In the genomic region with DNA sequence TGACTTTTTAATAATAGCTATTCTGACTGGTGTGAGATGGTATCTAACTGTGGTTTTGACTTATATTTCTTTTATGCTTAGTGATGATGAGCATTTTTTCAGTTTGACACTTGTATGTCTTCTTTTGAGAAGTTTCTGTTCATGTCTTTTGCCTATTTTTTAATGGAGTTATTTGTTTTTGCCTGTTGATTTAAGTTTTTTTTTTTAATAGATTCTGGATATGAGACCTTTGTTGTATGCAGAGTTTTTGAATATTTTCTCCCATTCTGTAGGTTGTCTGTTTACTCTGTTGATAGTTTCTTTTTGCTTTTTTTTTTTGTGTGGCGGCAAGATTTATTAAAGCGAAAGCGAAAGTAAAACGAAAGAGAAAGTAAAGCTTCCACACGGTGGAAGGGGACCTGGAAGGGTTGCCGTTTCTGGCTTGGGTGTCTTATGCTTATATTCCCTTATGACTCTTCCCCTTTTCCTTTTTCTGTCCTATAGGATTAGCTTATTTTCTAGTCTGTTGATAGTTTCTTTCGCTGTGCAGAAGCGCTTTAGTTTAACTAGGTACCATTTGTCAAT, we compare ENCODE assay signal across 8 cellular contexts.
DNase-seq lines count a peak whose midpoint lies in the region; ATAC-seq and TF ChIP-seq lines count a peak whose summit lies in the region.

No MANE protein-coding gene starts in this region.

- H3K27ac Mint-ChIP-seq in activated CD8-positive, alpha-beta memory T cell treated with anti-CD3 and anti-CD28 coated beads, Interleukin-2, amount 10 ng/mL, durations not matched to agents 7 days and 5 days: peak overlapping the region; percentile 95
- peak overlapping the region; percentile 96 for H3K27ac Mint-ChIP-seq in stimulated activated naive CD8-positive, alpha-beta T cell treated with anti-CD3 and anti-CD28 coated beads, Interleukin-15, amount 100 ng/mL, for 72 hours
- H3K27ac Mint-ChIP-seq in H9: no peak overlapping the region

- no peak overlapping the region for H2BK120ac ChIP-seq in H9 (ENCODE audit: low read depth, low read length, poor library complexity, severe bottlenecking)

- H3K23me2 ChIP-seq in H9 (ENCODE audit: insufficient read length, low read depth, low read length, poor library complexity, severe bottlenecking): no peaks in the 10 kb centered on the region

- no peaks in the 10 kb centered on the region for H4K20me1 ChIP-seq in fibroblast of lung (ENCODE audit: control insufficient read depth, extremely low read depth, insufficient read depth, low read length)
- H4K20me1 ChIP-seq in H9 (ENCODE audit: control insufficient read depth, insufficient read depth, insufficient read length): no peaks in the 10 kb centered on the region

- no peak overlapping the region for H4K91ac ChIP-seq in H9 (ENCODE audit: insufficient read length, low read depth, low read length)

- no peaks in the 10 kb centered on the region for H3K36me3 ChIP-seq in fibroblast of lung (ENCODE audit: control insufficient read depth, insufficient read depth, low read length)

- peak; percentile 69 for ATAC-seq in activated CD8-positive, alpha-beta memory T cell treated with anti-CD3 and anti-CD28 coated beads, Interleukin-2, amount 10 ng/mL, durations not matched to agents 7 days and 5 days
- no peak for ATAC-seq in stimulated activated naive CD8-positive, alpha-beta T cell treated with anti-CD3 and anti-CD28 coated beads, Interleukin-15, amount 100 ng/mL, for 72 hours

- no peak overlapping the region for H3T11ph ChIP-seq in H9 (ENCODE audit: low read length)

- no peak for TF ChIP-seq CTCF in fibroblast of lung (conservative IDR thresholded peaks at IDR 0.05 in 1 of 2, IDR thresholded peaks at IDR 0.05 in 1 of 2; ENCODE audit: low read depth in 1 of 2, low read length in 2 of 2)
- no peak for TF ChIP-seq CTCF in H9 (conservative IDR thresholded peaks at IDR 0.05)

- no peak overlapping the region for H3K27ac ChIP-seq in fibroblast of lung (ENCODE audit: insufficient read depth, low read length)
- no peak overlapping the region for H3K27ac ChIP-seq in H9 (ENCODE audit: insufficient read length, low read depth, low read length)

- no CpG with 5 or more reads among the region's 8 CpGs for WGBS in H9 (ENCODE audit: extremely low coverage, insufficient read length, low lambda C conversion rate)

- H3K4me2 ChIP-seq in fibroblast of lung (ENCODE audit: extremely low read depth, insufficient read depth, low read length): peak overlapping the region; percentile 15
- H3K4me2 ChIP-seq in H9 (ENCODE audit: insufficient read depth, insufficient read length, low read length): no peak overlapping the region

- no peak overlapping the region for H2BK12ac ChIP-seq in H9 (ENCODE audit: insufficient read length, low read depth, low read length)

- in situ Hi-C loops in SK-MEL-5 (cut with HindIII; ENCODE audit: low pct_unique_long_range_greater_than_20kb, low sequenced_read_pairs): no loop called here

- H4K8ac ChIP-seq in H9 (replicated peaks; ENCODE audit: insufficient read length, low read depth, low read length): no peak overlapping the region

- H3K36me3 Mint-ChIP-seq in activated CD8-positive, alpha-beta memory T cell treated with anti-CD3 and anti-CD28 coated beads, Interleukin-2, amount 10 ng/mL, durations not matched to agents 7 days and 5 days: peaks cover 12% of the 10 kb centered on the region
- H3K36me3 Mint-ChIP-seq in H9 (ENCODE audit: insufficient read depth in 1 of 3, low read depth in 3 of 3): no peaks in the 10 kb centered on the region

- no peak overlapping the region for H4K5ac ChIP-seq in H9 (ENCODE audit: insufficient read length, low read depth, low read length)

- H3K4me3 ChIP-seq in fibroblast of lung (replicated peaks in 1 of 4; ENCODE audit: control extremely low read depth in 1 of 4, insufficient read depth in 1 of 4, low read depth in 3 of 4, low read length in 4 of 4): peak overlapping the region in 3 of 4 experiments; percentile 18 to 40 (median 32)

- H3K56ac ChIP-seq in H9 (ENCODE audit: insufficient read length, low read depth, low read length): no peak overlapping the region

- H3K4me1 Mint-ChIP-seq in activated CD8-positive, alpha-beta memory T cell treated with anti-CD3 and anti-CD28 coated beads, Interleukin-2, amount 10 ng/mL, durations not matched to agents 7 days and 5 days: peaks cover 32% of the 10 kb centered on the region
- peaks cover 20% of the 10 kb centered on the region for H3K4me1 Mint-ChIP-seq in stimulated activated naive CD8-positive, alpha-beta T cell treated with anti-CD3 and anti-CD28 coated beads, Interleukin-15, amount 100 ng/mL, for 72 hours
- no peaks in the 10 kb centered on the region; a peak in 1 of 4 replicates for H3K4me1 Mint-ChIP-seq in H9

- H2BK20ac ChIP-seq in H9 (ENCODE audit: low read depth, low read length, poor library complexity, severe bottlenecking): no peak overlapping the region

- peak overlapping the region; percentile 84 for H3K4me3 Mint-ChIP-seq in activated CD8-positive, alpha-beta memory T cell treated with anti-CD3 and anti-CD28 coated beads, Interleukin-2, amount 10 ng/mL, durations not matched to agents 7 days and 5 days
- H3K4me3 Mint-ChIP-seq in stimulated activated naive CD8-positive, alpha-beta T cell treated with anti-CD3 and anti-CD28 coated beads, Interleukin-15, amount 100 ng/mL, for 72 hours: peak overlapping the region; percentile 77 to 87
- no peak overlapping the region for H3K4me3 Mint-ChIP-seq in H9

- H3K79me2 ChIP-seq in fibroblast of lung (ENCODE audit: control insufficient read depth, insufficient read depth, low read length): no peaks in the 10 kb centered on the region
- no peaks in the 10 kb centered on the region for H3K79me2 ChIP-seq in H9 (ENCODE audit: insufficient read depth, low read length)

- H3K23ac ChIP-seq in H9 (ENCODE audit: insufficient read length, low read depth, low read length): no peak overlapping the region

- H3K4me1 ChIP-seq in fibroblast of lung (ENCODE audit: control insufficient read depth, extremely low read depth, insufficient read depth, low read length): no peaks in the 10 kb centered on the region
- no peaks in the 10 kb centered on the region for H3K4me1 ChIP-seq in H9 (ENCODE audit: insufficient read depth, low read length)

- H3K9ac ChIP-seq in fibroblast of lung (ENCODE audit: insufficient read depth, low read length) (no peak overlapping the region), H9 (ENCODE audit: extremely low read depth, insufficient read length, low read length) (no peak overlapping the region)

- no peak for DNase-seq in activated CD8-positive, alpha-beta memory T cell treated with anti-CD3 and anti-CD28 coated beads, Interleukin-2, amount 10 ng/mL, durations not matched to agents 7 days and 5 days
- DNase-seq in activated CD8-positive, alpha-beta memory T cell treated with anti-CD3 and anti-CD28 coated beads for 24 hours: no peak
- DNase-seq in SK-MEL-5 (ENCODE audit: low read depth, low spot score): peak; percentile 17
- DNase-seq in fibroblast of lung (ENCODE audit: low read depth in 2 of 2): peak in 1 of 2 donors; percentile 30
- no peak for DNase-seq in stimulated activated naive CD8-positive, alpha-beta T cell treated with anti-CD3 and anti-CD28 coated beads, Interleukin-15, amount 100 ng/mL, for 72 hours
- no peak for DNase-seq in NCI-H1417 (lab: John Stamatoyannopoulos, UW)
- no peak for DNase-seq in H9
- DNase-seq in NCI-H1105 (lab: John Stamatoyannopoulos, UW): no peak

- no peak overlapping the region for H3K4ac ChIP-seq in H9 (ENCODE audit: low read depth, low read length)

- no peak overlapping the region for H3K18ac ChIP-seq in H9 (ENCODE audit: insufficient read length, low read depth, low read length)

- H3K27me3 ChIP-seq in fibroblast of lung (ENCODE audit: control insufficient read depth, insufficient read depth, low read length): no peaks in the 10 kb centered on the region
- no peaks in the 10 kb centered on the region for H3K27me3 ChIP-seq in H9 (ENCODE audit: insufficient read depth, low read length)

- H3K27me3 Mint-ChIP-seq in activated CD8-positive, alpha-beta memory T cell treated with anti-CD3 and anti-CD28 coated beads, Interleukin-2, amount 10 ng/mL, durations not matched to agents 7 days and 5 days: no peaks in the 10 kb centered on the region
- H3K27me3 Mint-ChIP-seq in stimulated activated naive CD8-positive, alpha-beta T cell treated with anti-CD3 and anti-CD28 coated beads, Interleukin-15, amount 100 ng/mL, for 72 hours: no peaks in the 10 kb centered on the region
- no peaks in the 10 kb centered on the region for H3K27me3 Mint-ChIP-seq in H9 (ENCODE audit: low read depth)

- no peak overlapping the region for H3K14ac ChIP-seq in H9 (ENCODE audit: insufficient read depth, low read length)

- no peaks in the 10 kb centered on the region for H3K79me1 ChIP-seq in H9 (ENCODE audit: insufficient read depth, low read depth, low read length, poor library complexity, severe bottlenecking)

- H2AFZ ChIP-seq in fibroblast of lung (ENCODE audit: low read length) (peak overlapping the region; percentile 74), H9 (ENCODE audit: low read length) (no peak overlapping the region)

- no peak overlapping the region for H2BK5ac ChIP-seq in H9 (ENCODE audit: insufficient read length, low read length)

- no peak overlapping the region for H2AK5ac ChIP-seq in H9 (ENCODE audit: insufficient read length, low read length)

- peaks cover 2% of the 10 kb centered on the region for H3K9me3 Mint-ChIP-seq in activated CD8-positive, alpha-beta memory T cell treated with anti-CD3 and anti-CD28 coated beads, Interleukin-2, amount 10 ng/mL, durations not matched to agents 7 days and 5 days (ENCODE audit: low read depth)
- peaks cover 0 to 4% of the 10 kb centered on the region in 2 donors for H3K9me3 Mint-ChIP-seq in stimulated activated naive CD8-positive, alpha-beta T cell treated with anti-CD3 and anti-CD28 coated beads, Interleukin-15, amount 100 ng/mL, for 72 hours
- peaks cover 0 to 2% of the 10 kb centered on the region in 2 experiments; a peak in 2 of 5 replicates for H3K9me3 Mint-ChIP-seq in H9

- no peak overlapping the region for H2BK15ac ChIP-seq in H9 (ENCODE audit: low read depth, low read length)

- CTCF ChIA-PET in activated CD8-positive, alpha-beta memory T cell treated with anti-CD3 and anti-CD28 coated beads, Interleukin-2, amount 10 ng/mL, durations not matched to agents 7 days and 5 days (lab: Charles Lee): interaction anchor here (1.1 to 8.9 kb wide), 7 partner anchors 12 to 1238 kb away, joined by 3 to 254 read pairs (median 5); a partner anchor contains a TSS

- H3K9me3 ChIP-seq in fibroblast of lung (ENCODE audit: control insufficient read depth, insufficient read depth, low read depth, low read length) (no peaks in the 10 kb centered on the region), H9 (ENCODE audit: control insufficient read depth, low read depth, low read length) (no peaks in the 10 kb centered on the region)

Comparison
In these comparisons a context has a peak if more than half of its experiments do, and no peak if none do; other contexts are left out.
1. H3K27ac Mint-ChIP-seq: peak in activated CD8-positive, alpha-beta memory T cell treated with anti-CD3 and anti-CD28 coated beads, Interleukin-2, amount 10 ng/mL, durations not matched to agents 7 days and 5 days (single experiment) and stimulated activated naive CD8-positive, alpha-beta T cell treated with anti-CD3 and anti-CD28 coated beads, Interleukin-15, amount 100 ng/mL, for 72 hours (2 of 2); none in H9 (0 of 3).
2. H3K4me3 Mint-ChIP-seq: peak in activated CD8-positive, alpha-beta memory T cell treated with anti-CD3 and anti-CD28 coated beads, Interleukin-2, amount 10 ng/mL, durations not matched to agents 7 days and 5 days (single experiment) and stimulated activated naive CD8-positive, alpha-beta T cell treated with anti-CD3 and anti-CD28 coated beads, Interleukin-15, amount 100 ng/mL, for 72 hours (2 of 2); none in H9 (0 of 2).